Comparison of ENCODE assay signal across 24 cellular contexts in genomic region chr4:119228406-119228805, GRCh38. TPM values are rescaled to one million over a fixed set of nuclear protein-coding genes. Genes with fewer than 3 reads are reported as not detected.
DNase-seq lines count a peak whose midpoint lies in the region; ATAC-seq and TF ChIP-seq lines count a peak whose summit lies in the region.
"Had no signal": no experiment of that assay in that cellular context is flagged by ENCODE, and none has a peak within 500 bp of the region (broad histone marks: within the 10 kb centered on the region; RNA-seq: fewer than 3 reads in every experiment).

No MANE protein-coding gene starts in this region.

- H3K27me3 Mint-ChIP-seq in activated CD4-positive, alpha-beta T cell treated with anti-CD3 and anti-CD28 coated beads for 36 hours = no peaks in the 10 kb centered on the region
- H3K27me3 Mint-ChIP-seq in activated B cell treated with CpG ODN at 0.5 μM for 24 hours (no peaks in the 10 kb centered on the region), WTC11 (ENCODE audit: low read depth) (no peaks in the 10 kb centered on the region)

- no peak overlapping the region for H3K27ac Mint-ChIP-seq in activated CD4-positive, alpha-beta T cell treated with anti-CD3 and anti-CD28 coated beads for 36 hours
- H3K27ac Mint-ChIP-seq in activated B cell treated with CpG ODN at 0.5 μM for 24 hours (peak overlapping the region; percentile 9), WTC11 (no peak overlapping the region; the same call in 1 of the 2 replicates)
- H3K27ac Mint-ChIP-seq: GM23338 had no signal

- H3K9me3 ChIP-seq in AG04450 (ENCODE audit: control insufficient read depth, insufficient read depth, low read length) = no peaks in the 10 kb centered on the region
- H3K9me3 ChIP-seq: SJSA1 had no signal

- H3K4me3 Mint-ChIP-seq in activated CD4-positive, alpha-beta T cell treated with anti-CD3 and anti-CD28 coated beads for 36 hours = no peak overlapping the region
- H3K4me3 Mint-ChIP-seq in activated B cell treated with CpG ODN at 0.5 μM for 24 hours (no peak overlapping the region), WTC11 (no peak overlapping the region)
- H3K4me3 Mint-ChIP-seq: GM23338, H9 had no signal

- H3K4me3 ChIP-seq in AG04450 (ENCODE audit: low read depth, low read length) = no peak overlapping the region
- H3K4me3 ChIP-seq: GM23338, SJSA1 had no signal

- DNase-seq in activated CD4-positive, alpha-beta T cell treated with anti-CD3 and anti-CD28 coated beads for 36 hours = no peak
- DNase-seq in activated CD4-positive, alpha-beta T cell treated with anti-CD3 and anti-CD28 coated beads for 4 hours = no peak
- DNase-seq in AG04450 (ENCODE audit: low read depth, low spot score) (no peak), activated B cell treated with CpG ODN at 0.5 μM for 24 hours (no peak), epithelial cell of prostate (ENCODE audit: low read depth, low spot score) (no peak), WTC11 (ENCODE audit: low spot score) (no peak), NCI-H187 (lab: John Stamatoyannopoulos, UW) (no peak)
- DNase-seq in stimulated activated CD4-positive, alpha-beta T cell treated with anti-CD3 and anti-CD28 coated beads, Interleukin-12 subunit alpha, Interleukin-12 subunit beta, amount 100 ng/mL, for 4 hours = no peak
- DNase-seq: DMS153, DND-41, H9, KBM-7, MV-4-11, NCI-H1105, NCI-H1436 treated with DMSO at 0.1 percent for 48 hours, NCI-H2029, NCI-H226, NCI-H510A, NCI-H69, Right ventricle myocardium superior, RPMI8226 had no signal

- H3K9me3 Mint-ChIP-seq in activated CD4-positive, alpha-beta T cell treated with anti-CD3 and anti-CD28 coated beads for 36 hours (ENCODE audit: low read depth) = peaks cover 3% of the 10 kb centered on the region
- H3K9me3 Mint-ChIP-seq in activated B cell treated with CpG ODN at 0.5 μM for 24 hours = no peaks in the 10 kb centered on the region
- no peaks in the 10 kb centered on the region for H3K9me3 Mint-ChIP-seq in WTC11
- H3K9me3 Mint-ChIP-seq: H9 had no signal

- H3K36me3 Mint-ChIP-seq in activated CD4-positive, alpha-beta T cell treated with anti-CD3 and anti-CD28 coated beads for 36 hours (ENCODE audit: low read depth) = peaks cover 27% of the 10 kb centered on the region
- peaks cover 24% of the 10 kb centered on the region for H3K36me3 Mint-ChIP-seq in activated B cell treated with CpG ODN at 0.5 μM for 24 hours (ENCODE audit: low read depth)
- H3K36me3 Mint-ChIP-seq in WTC11 = peaks cover 27% of the 10 kb centered on the region

- peak; percentile 19 for ATAC-seq in activated CD4-positive, alpha-beta T cell treated with anti-CD3 and anti-CD28 coated beads for 36 hours
- ATAC-seq in activated B cell treated with CpG ODN at 0.5 μM for 24 hours (ENCODE audit: low read depth) (no peak), WTC11 (no peak)
- ATAC-seq: GM23338 had no signal

- CTCF ChIA-PET in activated CD4-positive, alpha-beta T cell treated with anti-CD3 and anti-CD28 coated beads for 36 hours (lab: Charles Lee) = interaction anchor here (0.6 to 1.4 kb wide), 3 partner anchors 9 to 827 kb away, joined by 3 to 4 read pairs (median 3); no protein-coding TSS in a partner anchor
- CTCF ChIA-PET in AG04450 (lab: Charles Lee) (interaction anchor here (1.1 to 1.2 kb wide), 2 partner anchors 13 to 16 kb away, joined by 3 read pairs; partner anchors contain the start of gene USP53), activated B cell treated with CpG ODN at 0.5 μM for 24 hours (lab: Charles Lee) (no interaction called here), WTC11 (lab: Charles Lee) (no interaction called here)

- intact Hi-C loops in activated CD4-positive, alpha-beta T cell treated with anti-CD3 and anti-CD28 coated beads for 36 hours (cut with DNase I, micrococcal nuclease) = no loop called here
- intact Hi-C loops in activated B cell treated with CpG ODN at 0.5 μM for 24 hours (cut with micrococcal nuclease) = no loop called here

- H3K4me1 Mint-ChIP-seq in activated CD4-positive, alpha-beta T cell treated with anti-CD3 and anti-CD28 coated beads for 36 hours = peaks cover 31% of the 10 kb centered on the region
- peaks cover 11% of the 10 kb centered on the region for H3K4me1 Mint-ChIP-seq in activated B cell treated with CpG ODN at 0.5 μM for 24 hours
- H3K4me1 Mint-ChIP-seq in WTC11 = peaks cover 15% of the 10 kb centered on the region

- TF ChIP-seq CTCF in AG04450 (IDR thresholded peaks at IDR 0.05; ENCODE audit: low read depth, low read length) (no peak), activated B cell treated with CpG ODN at 0.5 μM for 24 hours (IDR thresholded peaks at IDR 0.05) (no peak), WTC11 (IDR thresholded peaks at IDR 0.05) (no peak)

- no peaks in the 10 kb centered on the region for H3K27me3 ChIP-seq in AG04450 (ENCODE audit: control insufficient read depth, insufficient read depth, low read length)
- H3K27me3 ChIP-seq: SJSA1 had no signal

- peak overlapping the region; percentile 22 for H3K27ac ChIP-seq in AG04450 (ENCODE audit: low read depth, low read length)
- H3K27ac ChIP-seq in epithelial cell of prostate = peak overlapping the region; percentile 19
- H3K27ac ChIP-seq: 22Rv1, SJSA1 had no signal

- POLR2A ChIA-PET in activated CD4-positive, alpha-beta T cell treated with anti-CD3 and anti-CD28 coated beads for 36 hours (lab: Charles Lee) = no interaction called here
- POLR2A ChIA-PET in AG04450 (lab: Yijun Ruan, JAX) = no interaction called here
- POLR2A ChIA-PET in activated B cell treated with CpG ODN at 0.5 μM for 24 hours (lab: Charles Lee) = no interaction called here
- POLR2A ChIA-PET in WTC11 (lab: Charles Lee) = no interaction called here

TF ChIP-seq in WTC11, 78 proteins besides CTCF, POLR2A, EP300 and RAD21 (continues in another document):
- no peak for TF ChIP-seq TCF7 (CRISPR knock-in tag; IDR thresholded peaks at IDR 0.05; ENCODE audit: low read depth)
- TF ChIP-seq MAX (CRISPR knock-in tag; IDR thresholded peaks at IDR 0.05) = no peak
- TF ChIP-seq JUN (CRISPR knock-in tag; IDR thresholded peaks at IDR 0.05) = no peak
- no peak for TF ChIP-seq ZNF219 (CRISPR knock-in tag; IDR thresholded peaks at IDR 0.05; ENCODE audit: borderline replicate concordance)
- TF ChIP-seq FOXP1 (CRISPR knock-in tag; IDR thresholded peaks at IDR 0.05; ENCODE audit: borderline replicate concordance) = no peak
- no peak for TF ChIP-seq HMGA2 (CRISPR knock-in tag; IDR thresholded peaks at IDR 0.05)
- no peak for TF ChIP-seq ATF3 (CRISPR knock-in tag; conservative IDR thresholded peaks at IDR 0.05)
- TF ChIP-seq SMAD3 (CRISPR knock-in tag; IDR thresholded peaks at IDR 0.05; ENCODE audit: borderline replicate concordance) = no peak
- TF ChIP-seq HMGXB4 (CRISPR knock-in tag; IDR thresholded peaks at IDR 0.05) = no peak
- no peak for TF ChIP-seq AFF4 (CRISPR knock-in tag; IDR thresholded peaks at IDR 0.05; ENCODE audit: borderline replicate concordance)
- TF ChIP-seq ETV6 (CRISPR knock-in tag; IDR thresholded peaks at IDR 0.05) = no peak
- no peak for TF ChIP-seq MYBL2 (CRISPR knock-in tag; IDR thresholded peaks at IDR 0.05)

RNA-seq across cellular contexts. Expression of gene USP53, which starts 15.9 kb away (rescaled TPM):
- total RNA-seq in activated CD4-positive, alpha-beta T cell treated with anti-CD3 and anti-CD28 coated beads for 36 hours = 10 to 100 TPM; 11.4 to 14.0 TPM
- 15.6 and 19.0 TPM in 2 replicates for polyA plus RNA-seq in AG04450 (2011; rRNA removed)
- polyA minus RNA-seq in AG04450 (2011; rRNA and poly(A)+ RNA removed) = 14.8 and 19.2 TPM in 2 replicates
- total RNA-seq in activated B cell treated with CpG ODN at 0.5 μM for 24 hours = 20.4 TPM in 2 replicates
- total RNA-seq in WTC11 (2021) = 17.1 to 20.1 TPM (median 19.2 TPM) in 3 replicates

Comparison
In these comparisons a context has a peak if more than half of its experiments do, and no peak if none do; other contexts are left out.
1. CTCF ChIA-PET loops: an anchor here in activated CD4-positive, alpha-beta T cell treated with anti-CD3 and anti-CD28 coated beads for 36 hours (0.6 to 1.4 kb wide) and AG04450 (1.1 to 1.2 kb wide); none called in activated B cell treated with CpG ODN at 0.5 μM for 24 hours and WTC11.